ENCODE assay signal across 25 cellular contexts in genomic region chr20:25243416-25243979, GRCh38.
"Had no signal": no experiment of that assay in that cellular context is flagged by ENCODE, and none has a peak within 500 bp of the region (broad histone marks: within the 10 kb centered on the region; RNA-seq: fewer than 3 reads in every experiment).

No MANE protein-coding gene starts in this region.

- H3K27me3 ChIP-seq: brain microvascular endothelial cell, esophagus muscularis mucosa, foreskin keratinocyte, stomach, thyroid gland, upper lobe of left lung, vagina had no signal

- ATAC-seq: activated CD4-positive, alpha-beta T cell treated with anti-CD3 and anti-CD28 coated beads for 36 hours; foreskin keratinocyte; psoas muscle; stimulated activated naive B cell treated with anti-CD40 and anti-IgM and Interleukin-4, amounts not matched to agents 10 μg/mL and 1 μg/mL and 100 μg/mL, for 72 hours had no signal

- H3K9ac ChIP-seq: neural progenitor cell, parathyroid adenoma had no signal

- H3K36me3 ChIP-seq: brain microvascular endothelial cell, esophagus muscularis mucosa, left ventricle myocardium inferior, neural progenitor cell, stomach, thyroid gland, upper lobe of left lung, vagina had no signal

- H2AFZ ChIP-seq: neural progenitor cell, parathyroid adenoma had no signal

- H3K4me1 ChIP-seq: parathyroid adenoma had no signal

- H3K9me3 ChIP-seq: esophagus muscularis mucosa, stomach, thyroid gland, upper lobe of left lung, vagina had no signal

- H3K27ac ChIP-seq: brain microvascular endothelial cell, esophagus muscularis mucosa, left ventricle myocardium inferior, neural progenitor cell, parathyroid adenoma, psoas muscle, stomach, thyroid gland, upper lobe of left lung, vagina had no signal

- H3K4me3 ChIP-seq: esophagus muscularis mucosa, left ventricle myocardium inferior, neural progenitor cell, psoas muscle, stomach, thyroid gland, upper lobe of left lung, vagina had no signal

- DNase-seq: activated CD4-positive, alpha-beta T cell treated with anti-CD3 and anti-CD28 coated beads for 36 hours; activated CD4-positive, alpha-beta T cell treated with anti-CD3 and anti-CD28 coated beads, Interleukin-2, amount 50 U/mL, for 4 hours; activated CD4-positive, CD25-positive, alpha-beta regulatory T cell; activated effector memory CD4-positive, alpha-beta T cell treated with anti-CD3 and anti-CD28 coated beads, Interleukin-2, amount 50 U/mL, for 16 hours; activated naive CD4-positive, alpha-beta T cell treated with anti-CD3 and anti-CD28 coated beads for 36 hours; activated T-cell treated with anti-CD3 and anti-CD28 coated beads, Interleukin-2, amount 50 U/mL, for 1 hour; amniotic stem cell; brain microvascular endothelial cell; caudate nucleus; foreskin keratinocyte; kidney glomerular epithelial cell; left ventricle myocardium inferior; occipital lobe; psoas muscle; stimulated activated CD4-positive, alpha-beta T cell treated with anti-CD3 and anti-CD28 coated beads, Interleukin-15, amount 100 ng/mL, for 24 hours; stimulated activated CD4-positive, alpha-beta T cell treated with anti-CD3 and anti-CD28 coated beads, Interleukin-2, amount 100 ng/mL, for 24 hours; stimulated activated naive B cell treated with anti-CD40 and anti-IgM and Interleukin-4, amounts not matched to agents 10 μg/mL and 1 μg/mL and 100 μg/mL, for 72 hours; stomach; T-helper 2 cell; thyroid gland; upper lobe of left lung had no signal

- H3K79me2 ChIP-seq: parathyroid adenoma had no signal

- H3K4me2 ChIP-seq: neural progenitor cell had no signal
